ENCODE assay signal across 7 cellular contexts in genomic region chr19:55385236-55385748, GRCh38. TPM values are rescaled to one million over a fixed set of nuclear protein-coding genes. Genes with fewer than 3 reads are reported as not detected.
DNase-seq lines count a peak whose midpoint lies in the region; ATAC-seq and TF ChIP-seq lines count a peak whose summit lies in the region.

No MANE protein-coding gene starts in this region.

- peaks cover 40% of the 10 kb centered on the region for H3K36me3 Mint-ChIP-seq in brain

- no peak for TF ChIP-seq POLR2A in gastrocnemius medialis (IDR thresholded peaks at IDR 0.05)

- H3K9me3 ChIP-seq in gastrocnemius medialis, result no peaks in the 10 kb centered on the region

- peaks cover 0 to 7% (median 2%) of the 10 kb centered on the region in 5 experiments for H3K9me3 Mint-ChIP-seq in brain

- H3K4me3 Mint-ChIP-seq in brain, result peak overlapping the region; percentile 98 to 100 (median 99)

- TF ChIP-seq CTCF in brain (conservative IDR thresholded peaks at IDR 0.05) (no peak), gastrocnemius medialis (IDR thresholded peaks at IDR 0.05 in 4 of 5, conservative IDR thresholded peaks at IDR 0.05 in 1 of 5) (no peak)

- H3K36me3 ChIP-seq in gastrocnemius medialis, result peaks cover 0 to 28% of the 10 kb centered on the region in 2 donors

- peak overlapping the region; percentile 97 to 100 (median 98) for H3K27ac Mint-ChIP-seq in brain

- H3K27me3 Mint-ChIP-seq in brain, result peaks cover 14% of the 10 kb centered on the region

- peaks cover 25 to 40% of the 10 kb centered on the region in 2 donors for H3K4me1 ChIP-seq in gastrocnemius medialis

- peak overlapping the region; percentile 90 to 98 (median 93) for H3K27ac ChIP-seq in gastrocnemius medialis

- ATAC-seq in GM18519 (IDR thresholded peaks at IDR 0.05; ENCODE audit: low FRiP score, unreplicated experiment) (peak; percentile 38), HG03066 (IDR thresholded peaks at IDR 0.05; ENCODE audit: low read depth, unreplicated experiment) (peak; percentile 53), gastrocnemius medialis (peak; percentile 87 to 89)

- DNase-seq in NCI-H2107 treated with DMSO at 0.1 percent for 48 hours (lab: John Stamatoyannopoulos, UW; ENCODE audit: unreplicated experiment) (peak; percentile 96), UCSD-AML1 (lab: John Stamatoyannopoulos, UW; ENCODE audit: unreplicated experiment) (peak; percentile 96), gastrocnemius medialis (peak; percentile 92 to 96)

- in situ Hi-C loops in gastrocnemius medialis (cut with MboI; ENCODE audit: low sequenced_read_pairs in 4 of 4), result no loop called here

- H3K4me1 Mint-ChIP-seq in brain, result peaks cover 64% of the 10 kb centered on the region

- peak overlapping the region; percentile 33 for H3K4me3 ChIP-seq in iPS-11a (ENCODE audit: low read depth, low read length)
- peak overlapping the region; percentile 49 to 96 (median 85) for H3K4me3 ChIP-seq in gastrocnemius medialis

- no peaks in the 10 kb centered on the region for H3K27me3 ChIP-seq in gastrocnemius medialis

- intact Hi-C loops in gastrocnemius medialis (cut with DNase I; ENCODE audit: low total_unique reads), result loop anchor here (1.0 to 10.0 kb wide), 8 partner anchors 22 to 270 kb away; partner anchors contain the start of genes ISOC2, KMT5C, PPP1R12C and PPP6R1

RNA-seq across cellular contexts. Expression of gene RPL28, which starts 0.4 kb away (rescaled TPM):
- polyA plus RNA-seq in brain (ENCODE audit: insufficient read depth, low read depth, low replicate concordance), result 2,617 TPM
- 100 to 1,000 TPM; 123 to 278 (median 206) TPM for total RNA-seq in gastrocnemius medialis

RNA-seq across cellular contexts. Expression of gene TMEM238, which starts 1.2 kb away (rescaled TPM):
- 2.9 TPM for polyA plus RNA-seq in brain (ENCODE audit: insufficient read depth, low read depth, low replicate concordance)
- 1 to 10 TPM; 1.3 to 4.7 (median 2.1) TPM for total RNA-seq in gastrocnemius medialis

RNA-seq across cellular contexts. Expression of gene TMEM190, which starts 8.7 kb away (rescaled TPM):
- polyA plus RNA-seq in brain (ENCODE audit: insufficient read depth, low read depth, low replicate concordance), result not detected
- total RNA-seq in gastrocnemius medialis, result not detected

RNA-seq across cellular contexts. Expression of gene IL11, which starts 15.0 kb away (rescaled TPM):
- 0.41 TPM for polyA plus RNA-seq in brain (ENCODE audit: insufficient read depth, low read depth, low replicate concordance)
- under 1 TPM in 1 of 4 donors, not detected in 3; 0.66 TPM for total RNA-seq in gastrocnemius medialis

RNA-seq across cellular contexts. Expression of gene GARIN5B, which starts 22.2 kb away (rescaled TPM):
- not detected for polyA plus RNA-seq in brain (ENCODE audit: insufficient read depth, low read depth, low replicate concordance)
- total RNA-seq in gastrocnemius medialis, result not detected

Comparison
In these comparisons a context has a peak if more than half of its experiments do, and no peak if none do; other contexts are left out.
1. Peak in every context shown above with its lines: DNase-seq, ATAC-seq, H3K4me3 ChIP-seq and H3K27ac ChIP-seq.
2. ATAC-seq: peak in every context shown above with its lines; median percentile 88 in gastrocnemius medialis; 53 in HG03066; 38 in GM18519.